24 cellular contexts compared by ENCODE assay signal in genomic region chr10:32400961-32401360, GRCh38. TPM values are rescaled to one million over a fixed set of nuclear protein-coding genes. Genes with fewer than 3 reads are reported as not detected.
DNase-seq lines count a peak whose midpoint lies in the region; ATAC-seq, FAIRE-seq and TF ChIP-seq lines count a peak whose summit lies in the region.
"Had no signal": no experiment of that assay in that cellular context is flagged by ENCODE, and none has a peak within 500 bp of the region (broad histone marks: within the 10 kb centered on the region; RNA-seq: fewer than 3 reads in every experiment).

No MANE protein-coding gene starts in this region.

- H3K36me3 ChIP-seq in A673 (ENCODE audit: insufficient read depth, low read length, poor library complexity, severe bottlenecking) (no peaks in the 10 kb centered on the region), HEK293 (ENCODE audit: control insufficient read depth in 2 of 2, insufficient read depth in 1 of 2, low read length in 2 of 2) (no peaks in the 10 kb centered on the region), K562 (ENCODE audit: control insufficient read depth, insufficient read depth, low read length) (no peaks in the 10 kb centered on the region)
- H3K36me3 ChIP-seq: BLaER1 treated with 17β-estradiol and CSF1 and Interleukin-3, amounts not matched to agents 10 nM and 100 nM had no signal

- H2AFZ ChIP-seq in K562 (ENCODE audit: low read depth, low read length): peak overlapping the region; percentile 31; the same call in 1 of the 2 replicates

- intact Hi-C loops in A673 (cut with micrococcal nuclease; ENCODE audit: unreplicated experiment): loop anchor here (2.0 kb wide), 2 partner anchors 22 to 1530 kb away; no protein-coding TSS in a partner anchor
- intact Hi-C loops in K562 (cut with micrococcal nuclease): no loop called here

- H3K4me2 ChIP-seq in K562 (ENCODE audit: insufficient read depth, low read length): no peak overlapping the region
- H3K4me2 ChIP-seq: BLaER1 treated with 17β-estradiol and CSF1 and Interleukin-3, amounts not matched to agents 10 nM and 100 nM had no signal

- POLR2A ChIA-PET in A673 (lab: Charles Lee; ENCODE audit: low non-redundant PET): interaction anchor here (1.0 to 1.1 kb wide), 3 partner anchors 22 to 31 kb away, joined by 3 to 4 read pairs (median 4); no protein-coding TSS in a partner anchor
- POLR2A ChIA-PET in HEK293 (lab: Yijun Ruan, JAX): no interaction called here
- POLR2A ChIA-PET in K562 (lab: Yijun Ruan, JAX): interaction anchor here (0.6 kb wide), 1 partner anchor 44 kb away, joined by 3 read pairs; no protein-coding TSS in a partner anchor

- no peak for TF ChIP-seq RAD21 in K562 (CRISPR knock-in tag; conservative IDR thresholded peaks at IDR 0.05 in 1 of 2, IDR thresholded peaks at IDR 0.05 in 1 of 2)

- CTCF ChIA-PET in A673 (lab: Charles Lee): interaction anchor here (0.6 kb wide), 2 partner anchors 8 to 756 kb away, joined by 6 to 10 read pairs; no protein-coding TSS in a partner anchor
- CTCF ChIA-PET in HEK293 (lab: Yijun Ruan, JAX): interaction anchor here (0.6 kb wide), 1 partner anchor 32 kb away, joined by 3 read pairs; no protein-coding TSS in a partner anchor
- CTCF ChIA-PET in K562 (lab: Yijun Ruan, JAX; ENCODE audit: low intra/inter-chr PET ratio): no interaction called here

- H4K20me1 ChIP-seq in K562 (replicated peaks; ENCODE audit: control insufficient read depth, insufficient read depth, low read length): no peaks in the 10 kb centered on the region
- H4K20me1 ChIP-seq: BLaER1 treated with 17β-estradiol and CSF1 and Interleukin-3, amounts not matched to agents 10 nM and 100 nM had no signal

- H3K4me3 ChIP-seq in A673 (ENCODE audit: low read depth, low read length, poor library complexity, severe bottlenecking): no peak overlapping the region
- no peak overlapping the region for H3K4me3 ChIP-seq in HEK293 (ENCODE audit: low read depth, low read length)
- no peak overlapping the region for H3K4me3 ChIP-seq in K562
- H3K4me3 ChIP-seq: BLaER1 treated with 17β-estradiol and CSF1 and Interleukin-3, amounts not matched to agents 10 nM and 100 nM had no signal

- no peak for FAIRE-seq in K562 (lab: Jason Lieb, UNC)
- FAIRE-seq: A204.1, D721Med, GM12891, GM18507 had no signal

- no peak for TF ChIP-seq EP300 in K562 (IDR thresholded peaks at IDR 0.05; ENCODE audit: low read length)

- TF ChIP-seq CTCF in A673 (conservative IDR thresholded peaks at IDR 0.05; ENCODE audit: low read depth, low read length) (no peak), HEK293 (tag by site-specific recombination; IDR thresholded peaks at IDR 0.05) (no peak), K562 (IDR thresholded peaks at IDR 0.05 in 2 of 3, conservative IDR thresholded peaks at IDR 0.05 in 1 of 3; ENCODE audit: insufficient read depth in 2 of 3, low read depth in 1 of 3, low read length in 3 of 3) (no peak), GM13976 (IDR thresholded peaks at IDR 0.05; ENCODE audit: borderline replicate concordance, control extremely low read depth, extremely low read depth, insufficient read depth, missing control alignments) (no peak)

- BruUV-seq in A673 (replicated peaks; lab: Mats Ljungman, UMichigan) (no TSS peak), K562 (replicated peaks; lab: Mats Ljungman, UMichigan) (no TSS peak)

- in situ Hi-C loops in K562 (cut with MboI) (no loop called here), GM13976 (cut with MboI; ENCODE audit: low sequenced_read_pairs, unreplicated experiment) (no loop called here)

- H3K27me3 ChIP-seq in A673 (replicated peaks; ENCODE audit: insufficient read depth, low read depth, low read length, poor library complexity) (no peaks in the 10 kb centered on the region), K562 (ENCODE audit: control insufficient read depth in 2 of 2, insufficient read depth in 2 of 2, low read length in 2 of 2) (no peaks in the 10 kb centered on the region)
- H3K27me3 ChIP-seq: BLaER1 treated with 17β-estradiol and CSF1 and Interleukin-3, amounts not matched to agents 10 nM and 100 nM had no signal

- peak overlapping the region; percentile 97 for H3K27ac ChIP-seq in A673 (ENCODE audit: low read depth, low read length, poor library complexity, severe bottlenecking)
- no peak overlapping the region for H3K27ac ChIP-seq in HEK293 (ENCODE audit: extremely low read depth, low read depth, low read length)
- H3K27ac ChIP-seq in K562 (ENCODE audit: extremely low read depth, low read depth, low read length): no peak overlapping the region
- H3K27ac ChIP-seq: BLaER1 treated with 17β-estradiol and CSF1 and Interleukin-3, amounts not matched to agents 10 nM and 100 nM; C4-2B had no signal

- H3K79me2 ChIP-seq in K562 (ENCODE audit: control insufficient read depth, insufficient read depth, low read length): no peaks in the 10 kb centered on the region

- peaks cover 22% of the 10 kb centered on the region for H3K4me1 ChIP-seq in A673 (ENCODE audit: insufficient read depth, low read length, poor library complexity, severe bottlenecking)
- H3K4me1 ChIP-seq in HEK293 (ENCODE audit: control insufficient read depth, insufficient read depth, low read length): no peaks in the 10 kb centered on the region
- H3K4me1 ChIP-seq in K562 (replicated peaks in 1 of 2; ENCODE audit: control insufficient read depth in 2 of 2, insufficient read depth in 2 of 2, low read length in 2 of 2): no peaks in the 10 kb centered on the region
- H3K4me1 ChIP-seq: BLaER1 treated with 17β-estradiol and CSF1 and Interleukin-3, amounts not matched to agents 10 nM and 100 nM; Caco-2 had no signal

- H3K9me3 ChIP-seq in A673 (ENCODE audit: low read depth, low read length, poor library complexity, severe bottlenecking) (peaks cover 3% of the 10 kb centered on the region), HEK293 (ENCODE audit: control insufficient read depth, insufficient read depth, low read depth, low read length) (no peaks in the 10 kb centered on the region), K562 (replicated peaks; ENCODE audit: control insufficient read depth, insufficient read depth, low read depth, low read length) (no peaks in the 10 kb centered on the region)
- H3K9me3 ChIP-seq: Caco-2 had no signal

- no peaks in the 10 kb centered on the region for H3K9me1 ChIP-seq in K562 (ENCODE audit: control insufficient read depth, insufficient read depth, low read length)

- TF ChIP-seq POLR2A in K562 (conservative IDR thresholded peaks at IDR 0.05): no peak

- no peak overlapping the region for H3K9ac ChIP-seq in K562 (ENCODE audit: insufficient read depth in 1 of 2, low read depth in 2 of 2, low read length in 2 of 2)
- H3K9ac ChIP-seq: BLaER1 treated with 17β-estradiol and CSF1 and Interleukin-3, amounts not matched to agents 10 nM and 100 nM had no signal

- DNase-seq in A673 (ENCODE audit: low spot score) (peak; percentile 96), K562 (ENCODE audit: extremely low read depth in 1 of 4, low spot score in 3 of 4) (no peak), GDM1 (lab: John Stamatoyannopoulos, UW) (no peak), NCI-H510A treated with DMSO at 0.1 percent for 48 hours (lab: John Stamatoyannopoulos, UW) (no peak), GM13976 (ENCODE audit: low spot score) (no peak)
- DNase-seq: 8988T; AML-193; Caco-2; Calu3; CD4-positive, alpha-beta T cell; CD8-positive, alpha-beta T cell; DMS153; DMS53; DMS79; DND-41; EL; GF-D8 had no signal

- no peak for ATAC-seq in K562
- ATAC-seq: CD8-positive, alpha-beta T cell had no signal

TF ChIP-seq in HEK293, 187 proteins besides CTCF, POLR2A, EP300 and RAD21 (continues in another document):
- peak; percentile 40 for TF ChIP-seq ZNF366 (tag by site-specific recombination; conservative IDR thresholded peaks at IDR 0.05)

RNA-seq across cellular contexts. Expression of gene CCDC7, which starts 45.0 kb away (rescaled TPM):
- total RNA-seq in A673 (2021) (12.5 and 16.4 TPM in 2 replicates), K562 (2014; rRNA removed) (2.5 and 2.7 TPM in 2 replicates), K562 (2014; rRNA removed; fragmentation: Illumina TruSeq; extraction: Trizol) (3.9 and 4.7 TPM in 2 replicates), K562 (2015; rRNA removed; fragmentation: Illumina TruSeq; extraction: Trizol) (5.8 and 6.6 TPM in 2 replicates), K562 (2021) (3.0 and 3.3 TPM in 2 replicates)
- total RNA-seq in K562 (2011; cell fraction: chromatin; rRNA removed; ENCODE audit: low replicate concordance): 6.7 and 24.4 TPM in 2 replicates
- 3.3 and 4.7 TPM in 2 replicates for total RNA-seq in K562 (2011; cell fraction: nucleolus; rRNA removed)
- total RNA-seq in K562 (2011; cell fraction: nucleoplasm; rRNA removed): 7.2 and 10.6 TPM in 2 replicates
- polyA plus RNA-seq in K562 (2011; rRNA removed) (2.2 and 3.0 TPM in 2 replicates), K562 (2014; fragmentation: Illumina TruSeq; extraction: Trizol) (1.4 and 1.9 TPM in 2 replicates), K562 (2014; fragmentation: Nextera tagmentation; extraction: Ambion mirVana) (1 to 10 TPM; 1.5 to 2.7 TPM), K562 (2014; rRNA removed) (1.7 and 1.9 TPM in 2 replicates)
- polyA plus RNA-seq in K562 (2011; cell fraction: cytosol; rRNA removed): 0.10 and 0.47 TPM in 2 replicates
- 2.1 and 3.1 TPM in 2 replicates for polyA plus RNA-seq in K562 (2011; cell fraction: nucleus; rRNA removed)
- polyA plus RNA-seq in K562 (2012): 1.3 and 2.2 TPM in 2 replicates
- polyA minus RNA-seq in K562 (2011; rRNA and poly(A)+ RNA removed): 7.1 and 10.9 TPM in 2 replicates
- polyA minus RNA-seq in K562 (2011; cell fraction: cytosol; rRNA and poly(A)+ RNA removed): 0.95 and 2.6 TPM in 2 replicates
- polyA minus RNA-seq in K562 (2011; cell fraction: nucleus; rRNA and poly(A)+ RNA removed): 6.7 and 12.7 TPM in 2 replicates

RNA-seq across cellular contexts. Expression of gene EPC1, which starts 54.0 kb away (rescaled TPM):
- 75.7 and 75.8 TPM in 2 replicates for total RNA-seq in A673 (2021)
- 60.0 and 102 TPM in 2 replicates for total RNA-seq in K562 (2011; cell fraction: chromatin; rRNA removed; ENCODE audit: low replicate concordance)
- 40.2 and 50.7 TPM in 2 replicates for total RNA-seq in K562 (2011; cell fraction: nucleolus; rRNA removed)
- total RNA-seq in K562 (2011; cell fraction: nucleoplasm; rRNA removed): 70.0 and 75.9 TPM in 2 replicates
- total RNA-seq in K562 (2014; rRNA removed): 16.1 and 27.6 TPM in 2 replicates
- 14.1 and 15.9 TPM in 2 replicates for total RNA-seq in K562 (2014; rRNA removed; fragmentation: Illumina TruSeq; extraction: Trizol)
- total RNA-seq in K562 (2015; rRNA removed; fragmentation: Illumina TruSeq; extraction: Trizol): 15.6 and 18.7 TPM in 2 replicates
- total RNA-seq in K562 (2021): 21.3 and 25.7 TPM in 2 replicates
- polyA plus RNA-seq in K562 (2011; rRNA removed): 43.6 and 48.7 TPM in 2 replicates
- polyA plus RNA-seq in K562 (2011; cell fraction: cytosol; rRNA removed): 30.4 and 33.0 TPM in 2 replicates
- 81.3 and 107 TPM in 2 replicates for polyA plus RNA-seq in K562 (2011; cell fraction: nucleus; rRNA removed)
- 15.3 and 19.4 TPM in 2 replicates for polyA plus RNA-seq in K562 (2012)
- 21.6 and 24.2 TPM in 2 replicates for polyA plus RNA-seq in K562 (2014; fragmentation: Illumina TruSeq; extraction: Trizol)
- 1 to 10 TPM; 7.0 to 7.2 TPM for polyA plus RNA-seq in K562 (2014; fragmentation: Nextera tagmentation; extraction: Ambion mirVana)
- 29.8 and 32.1 TPM in 2 replicates for polyA plus RNA-seq in K562 (2014; rRNA removed)
- 77.5 and 80.6 TPM in 2 replicates for polyA minus RNA-seq in K562 (2011; rRNA and poly(A)+ RNA removed)
- polyA minus RNA-seq in K562 (2011; cell fraction: cytosol; rRNA and poly(A)+ RNA removed): 15.9 and 21.8 TPM in 2 replicates
- polyA minus RNA-seq in K562 (2011; cell fraction: nucleus; rRNA and poly(A)+ RNA removed): 36.1 and 82.8 TPM in 2 replicates
